Comparison of ENCODE assay signal across 19 cellular contexts in the genomic region with DNA sequence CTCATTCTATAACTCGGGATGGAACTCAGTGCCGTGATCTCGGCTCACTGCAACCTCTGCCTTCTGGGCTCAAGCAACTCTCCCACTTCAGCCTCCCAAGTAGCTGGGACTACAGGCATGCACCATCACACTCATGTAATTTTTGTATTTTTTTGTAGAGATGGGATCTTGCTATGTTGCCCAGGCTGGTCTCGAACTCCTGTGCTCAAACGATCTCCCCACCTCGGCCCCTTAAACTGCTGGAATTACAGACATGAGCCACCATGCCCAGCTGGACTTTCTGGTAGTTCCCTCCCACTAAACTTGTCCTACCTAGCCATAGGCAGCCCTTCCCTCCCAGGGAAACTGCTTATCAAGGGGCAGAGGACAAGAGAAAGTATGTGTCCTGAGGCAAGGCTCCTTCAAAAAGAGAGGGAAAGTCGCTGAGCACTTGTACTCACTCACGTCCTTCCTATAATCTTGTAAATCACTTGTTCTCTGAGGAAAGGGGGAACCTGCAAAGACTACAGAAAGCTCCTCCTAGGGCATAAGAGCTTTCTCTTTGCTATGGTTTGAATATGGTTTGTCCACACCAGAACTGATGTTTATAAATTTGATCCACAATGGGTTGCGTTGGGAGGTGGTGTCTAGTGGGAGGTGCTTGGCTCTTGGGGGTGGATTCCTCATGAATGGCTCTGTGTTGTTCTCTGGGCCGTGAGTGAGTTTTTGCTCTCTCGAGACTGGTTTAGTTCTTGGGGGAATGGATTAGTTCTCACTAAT. TPM values are rescaled to one million over a fixed set of nuclear protein-coding genes. Genes with fewer than 3 reads are reported as not detected.
DNase-seq lines count a peak whose midpoint lies in the region; ATAC-seq and TF ChIP-seq lines count a peak whose summit lies in the region.
"Had no signal": no experiment of that assay in that cellular context is flagged by ENCODE, and none has a peak within 500 bp of the region (broad histone marks: within the 10 kb centered on the region; RNA-seq: fewer than 3 reads in every experiment).

No MANE protein-coding gene starts in this region.

- H3K4me2 ChIP-seq in OCI-LY1 (ENCODE audit: low read length) (no peak overlapping the region; the same call in 1 of the 2 replicates), hepatocyte (no peak overlapping the region), neuronal stem cell (ENCODE audit: insufficient read depth, low read length, poor library complexity, severe bottlenecking) (no peak overlapping the region), MM.1S (ENCODE audit: low read depth, low read length) (no peak overlapping the region)

- TF ChIP-seq CTCF in CD4-positive, alpha-beta T cell (IDR thresholded peaks at IDR 0.05) = no peak
- TF ChIP-seq CTCF in OCI-LY1 (IDR thresholded peaks at IDR 0.05; ENCODE audit: low read length) (no peak), hepatocyte (IDR thresholded peaks at IDR 0.05; ENCODE audit: poor library complexity) (no peak), MM.1S (IDR thresholded peaks at IDR 0.05; ENCODE audit: low read length) (no peak)

- no peaks in the 10 kb centered on the region for H3K9me3 Mint-ChIP-seq in CD4-positive, alpha-beta T cell
- H3K9me3 Mint-ChIP-seq: activated B cell treated with CpG ODN at 0.5 μM for 24 hours; activated CD4-positive, alpha-beta memory T cell treated with anti-CD3 and anti-CD28 coated beads for 36 hours; memory B cell; natural killer cell treated with Interleukin-12 subunit alpha and Interleukin-12 subunit beta and Interleukin-15 and Interleukin-18, amount 100 ng/mL, for 72 hours had no signal

- no peak overlapping the region for H3K18ac ChIP-seq in neuronal stem cell (ENCODE audit: low read length)

- H3K27me3 Mint-ChIP-seq in CD4-positive, alpha-beta T cell = no peaks in the 10 kb centered on the region
- H3K27me3 Mint-ChIP-seq: activated B cell treated with CpG ODN at 0.5 μM for 24 hours; activated CD4-positive, alpha-beta memory T cell treated with anti-CD3 and anti-CD28 coated beads for 36 hours; brain; memory B cell; natural killer cell treated with Interleukin-12 subunit alpha and Interleukin-12 subunit beta and Interleukin-15 and Interleukin-18, amount 100 ng/mL, for 72 hours had no signal

- no peak for ATAC-seq in CD4-positive, alpha-beta T cell (ENCODE audit: poor library complexity)
- ATAC-seq: natural killer cell treated with Interleukin-12 subunit alpha and Interleukin-12 subunit beta and Interleukin-15 and Interleukin-18, amount 100 ng/mL, for 72 hours had no signal

- H3K79me2 ChIP-seq in OCI-LY1 (ENCODE audit: insufficient read depth, low read length) = no peaks in the 10 kb centered on the region
- no peaks in the 10 kb centered on the region for H3K79me2 ChIP-seq in hepatocyte
- H3K79me2 ChIP-seq in MM.1S (ENCODE audit: low read length) = no peaks in the 10 kb centered on the region

- H2AFZ ChIP-seq in OCI-LY1 (ENCODE audit: low read length) = peak overlapping the region; percentile 56
- no peak overlapping the region for H2AFZ ChIP-seq in hepatocyte
- H2AFZ ChIP-seq in neuronal stem cell (ENCODE audit: low read length) = peak overlapping the region; percentile 51
- H2AFZ ChIP-seq in MM.1S (ENCODE audit: low read length) = no peak overlapping the region

- no peaks in the 10 kb centered on the region for H4K20me1 ChIP-seq in OCI-LY1 (ENCODE audit: insufficient read depth, low read length)
- no peaks in the 10 kb centered on the region for H4K20me1 ChIP-seq in hepatocyte (ENCODE audit: insufficient read depth, poor library complexity, severe bottlenecking)
- H4K20me1 ChIP-seq in MM.1S (ENCODE audit: insufficient read depth, low read length) = no peaks in the 10 kb centered on the region

- H3K23ac ChIP-seq in neuronal stem cell (ENCODE audit: low read depth, low read length, poor library complexity) = no peak overlapping the region

- 91% methylated on average over 11 of the region's 11 CpGs for WGBS in hepatocyte (ENCODE audit: low lambda C conversion rate, missing lambda C conversion rate)
- WGBS in neuronal stem cell (ENCODE audit: extremely low coverage in 2 of 2, insufficient read length in 2 of 2, insufficient replicate concordance in 1 of 2), 2 donors = no CpG with 5 or more reads among the region's 11 CpGs

- DNase-seq in CD4-positive, alpha-beta T cell = no peak
- DNase-seq in hepatocyte (ENCODE audit: low spot score) = no peak
- no peak for DNase-seq in neuronal stem cell (ENCODE audit: low spot score)
- no peak for DNase-seq in activated CD4-positive, alpha-beta T cell treated with anti-CD3 and anti-CD28 coated beads, Interleukin-2, amount 50 U/mL, for 1 hour
- DNase-seq in MM.1S = no peak
- no peak for DNase-seq in GM03348 (ENCODE audit: low spot score)
- DNase-seq: activated B cell treated with CpG ODN at 0.5 μM for 24 hours; activated CD4-positive, alpha-beta memory T cell treated with anti-CD3 and anti-CD28 coated beads for 36 hours; activated effector memory CD4-positive, alpha-beta T cell treated with anti-CD3 and anti-CD28 coated beads, Interleukin-2, amount 50 U/mL, for 16 hours; cortex of kidney; DMS79 treated with DMSO at 0.1 percent for 48 hours; KBM-7; kidney; NCI-H187 had no signal

- no peak overlapping the region for H2AK5ac ChIP-seq in neuronal stem cell (ENCODE audit: low read depth, low read length)

- H3K9me2 ChIP-seq in OCI-LY1 (ENCODE audit: low read depth, low read length) = no peaks in the 10 kb centered on the region
- H3K9me2 ChIP-seq in hepatocyte (replicated peaks; ENCODE audit: insufficient read depth) = no peaks in the 10 kb centered on the region
- no peaks in the 10 kb centered on the region for H3K9me2 ChIP-seq in MM.1S (replicated peaks; ENCODE audit: insufficient read depth, low read length)

- no peak overlapping the region for H2BK12ac ChIP-seq in neuronal stem cell (ENCODE audit: low read length)

- H2BK120ac ChIP-seq in neuronal stem cell (ENCODE audit: low read depth, low read length) = no peak overlapping the region

- peak overlapping the region; percentile 66 for H3K27ac Mint-ChIP-seq in CD4-positive, alpha-beta T cell
- H3K27ac Mint-ChIP-seq: activated B cell treated with CpG ODN at 0.5 μM for 24 hours; activated CD4-positive, alpha-beta memory T cell treated with anti-CD3 and anti-CD28 coated beads for 36 hours; memory B cell; natural killer cell treated with Interleukin-12 subunit alpha and Interleukin-12 subunit beta and Interleukin-15 and Interleukin-18, amount 100 ng/mL, for 72 hours had no signal

- no peak overlapping the region for H3K27ac ChIP-seq in CD4-positive, alpha-beta T cell (ENCODE audit: low read depth, low read length)
- H3K27ac ChIP-seq in OCI-LY1 (ENCODE audit: low read depth, low read length, poor library complexity, severe bottlenecking) (peak overlapping the region; percentile 55), hepatocyte (peak overlapping the region; percentile 83), neuronal stem cell (replicated peaks; ENCODE audit: low read length) (no peak overlapping the region), MM.1S (ENCODE audit: low read length) (no peak overlapping the region)
- H3K27ac ChIP-seq: SK-N-MC had no signal

- no peak overlapping the region for H3K4me3 Mint-ChIP-seq in CD4-positive, alpha-beta T cell
- H3K4me3 Mint-ChIP-seq: activated B cell treated with CpG ODN at 0.5 μM for 24 hours; activated CD4-positive, alpha-beta memory T cell treated with anti-CD3 and anti-CD28 coated beads for 36 hours; brain; memory B cell; natural killer cell treated with Interleukin-12 subunit alpha and Interleukin-12 subunit beta and Interleukin-15 and Interleukin-18, amount 100 ng/mL, for 72 hours had no signal

- H3K36me3 ChIP-seq in OCI-LY1 (ENCODE audit: insufficient read depth, low read length) (no peaks in the 10 kb centered on the region), hepatocyte (replicated peaks; ENCODE audit: insufficient read depth, low read depth) (no peaks in the 10 kb centered on the region), neuronal stem cell (replicated peaks in 1 of 2; ENCODE audit: control insufficient read depth in 2 of 2, insufficient read depth in 2 of 2, low read length in 2 of 2) (no peaks in the 10 kb centered on the region), MM.1S (replicated peaks; ENCODE audit: insufficient read depth, low read length) (no peaks in the 10 kb centered on the region)

- H3K79me1 ChIP-seq in neuronal stem cell (ENCODE audit: low read depth, low read length) = no peaks in the 10 kb centered on the region

- H3K4me1 ChIP-seq in OCI-LY1 (ENCODE audit: insufficient read depth, low read length, severe bottlenecking) = peaks cover 44% of the 10 kb centered on the region
- peaks cover 6% of the 10 kb centered on the region for H3K4me1 ChIP-seq in hepatocyte (ENCODE audit: insufficient read depth)
- no peaks in the 10 kb centered on the region for H3K4me1 ChIP-seq in neuronal stem cell (ENCODE audit: control insufficient read depth in 2 of 2, insufficient read depth in 1 of 2, low read depth in 1 of 2, low read length in 2 of 2)
- H3K4me1 ChIP-seq in MM.1S (ENCODE audit: low read length) = no peaks in the 10 kb centered on the region

- no peak overlapping the region for H4K91ac ChIP-seq in neuronal stem cell (ENCODE audit: low read depth, low read length, poor library complexity)

- no peak overlapping the region for H2BK5ac ChIP-seq in neuronal stem cell (ENCODE audit: low read length)

- H3F3A ChIP-seq in OCI-LY1 (ENCODE audit: insufficient read depth, low read length) = no peaks in the 10 kb centered on the region
- no peaks in the 10 kb centered on the region for H3F3A ChIP-seq in MM.1S (ENCODE audit: insufficient read depth, low read length)

- H3K36me3 Mint-ChIP-seq in CD4-positive, alpha-beta T cell (ENCODE audit: low read depth) = no peaks in the 10 kb centered on the region
- H3K36me3 Mint-ChIP-seq: activated CD4-positive, alpha-beta memory T cell treated with anti-CD3 and anti-CD28 coated beads for 36 hours; brain; memory B cell; natural killer cell treated with Interleukin-12 subunit alpha and Interleukin-12 subunit beta and Interleukin-15 and Interleukin-18, amount 100 ng/mL, for 72 hours had no signal

- H3K9me3 ChIP-seq in CD4-positive, alpha-beta T cell (ENCODE audit: control insufficient read depth, low read length) = no peaks in the 10 kb centered on the region
- no peaks in the 10 kb centered on the region for H3K9me3 ChIP-seq in OCI-LY1 (ENCODE audit: low read length)
- H3K9me3 ChIP-seq in hepatocyte (ENCODE audit: low read depth) = no peaks in the 10 kb centered on the region
- H3K9me3 ChIP-seq in neuronal stem cell (replicated peaks in 1 of 2; ENCODE audit: control insufficient read depth in 2 of 2, insufficient read depth in 1 of 2, low read depth in 1 of 2, low read length in 2 of 2) = no peaks in the 10 kb centered on the region
- H3K9me3 ChIP-seq in MM.1S (replicated peaks; ENCODE audit: insufficient read depth, low read length) = no peaks in the 10 kb centered on the region

- CTCF ChIA-PET in CD4-positive, alpha-beta T cell (lab: Charles Lee) = interaction anchor here (0.7 kb wide), 1 partner anchor 130 kb away, joined by 3 read pairs; no protein-coding TSS in a partner anchor

- H3K4me1 Mint-ChIP-seq in CD4-positive, alpha-beta T cell (ENCODE audit: low read depth) = peaks cover 17% of the 10 kb centered on the region
- H3K4me1 Mint-ChIP-seq: activated B cell treated with CpG ODN at 0.5 μM for 24 hours had no signal

- H2BK15ac ChIP-seq in neuronal stem cell (ENCODE audit: low read length) = no peak overlapping the region

- intact Hi-C loops in CD4-positive, alpha-beta T cell (cut with DNase I, micrococcal nuclease) = no loop called here

- no peak overlapping the region for H3K4me3 ChIP-seq in OCI-LY1 (ENCODE audit: low read depth, low read length, poor library complexity, severe bottlenecking)
- H3K4me3 ChIP-seq in hepatocyte = no peak overlapping the region
- H3K4me3 ChIP-seq in neuronal stem cell (ENCODE audit: low read length in 2 of 2) = no peak overlapping the region
- no peak overlapping the region for H3K4me3 ChIP-seq in MM.1S (ENCODE audit: low read length)
- H3K4me3 ChIP-seq: SK-N-MC had no signal

- H3K4ac ChIP-seq in neuronal stem cell (ENCODE audit: low read length) = no peak overlapping the region

- POLR2A ChIA-PET in CD4-positive, alpha-beta T cell (lab: Charles Lee) = interaction anchor here (0.7 kb wide), 1 partner anchor 13 kb away, joined by 4 read pairs; no protein-coding TSS in a partner anchor

- no peak overlapping the region for H3K9ac ChIP-seq in OCI-LY1 (ENCODE audit: low read length)
- H3K9ac ChIP-seq in neuronal stem cell (ENCODE audit: low read depth, low read length, poor library complexity) = no peak overlapping the region
- H3K9ac ChIP-seq in MM.1S (ENCODE audit: low read length) = no peak overlapping the region

- no peaks in the 10 kb centered on the region for H3K27me3 ChIP-seq in CD4-positive, alpha-beta T cell (ENCODE audit: control insufficient read depth, insufficient read depth, low read length)
- H3K27me3 ChIP-seq in OCI-LY1 (ENCODE audit: insufficient read depth, low read length) (no peaks in the 10 kb centered on the region), hepatocyte (no peaks in the 10 kb centered on the region), neuronal stem cell (ENCODE audit: control insufficient read depth in 3 of 3, insufficient read depth in 3 of 3, low read depth in 1 of 3, low read length in 3 of 3) (no peaks in the 10 kb centered on the region), MM.1S (replicated peaks; ENCODE audit: insufficient read depth, low read length) (no peaks in the 10 kb centered on the region)

- no peak overlapping the region for H3K14ac ChIP-seq in neuronal stem cell (ENCODE audit: low read length)

- H4K8ac ChIP-seq in neuronal stem cell (ENCODE audit: low read depth, low read length) = no peak overlapping the region

RNA-seq across cellular contexts. Expression of gene TBL1XR1, which starts 13.6 kb away (rescaled TPM):
- total RNA-seq in CD4-positive, alpha-beta T cell = 10 to 100 TPM; 63.2 to 67.8 TPM
- total RNA-seq in hepatocyte = 122 and 165 TPM in 2 replicates
- 30.2 and 30.4 TPM in 2 replicates for polyA plus RNA-seq in hepatocyte
- polyA plus RNA-seq in neuronal stem cell (2013, experiment 1 of 2) = 54.4 TPM
- polyA plus RNA-seq in neuronal stem cell (2013, experiment 2 of 2) = 59.6 TPM

Comparison
In these comparisons a context has a peak if more than half of its experiments do, and no peak if none do; other contexts are left out.
1. H3K27ac ChIP-seq: peak in OCI-LY1 (single experiment) and hepatocyte (single experiment); none in CD4-positive, alpha-beta T cell (single experiment), neuronal stem cell (single experiment) and MM.1S (single experiment).
2. H2AFZ ChIP-seq: peak in OCI-LY1 (single experiment) and neuronal stem cell (single experiment); none in hepatocyte (single experiment) and MM.1S (single experiment).